In genomic region chr19:31946491-31946890, GRCh38 we compare ENCODE assay signal across 24 cellular contexts.
"Had no signal": no experiment of that assay in that cellular context is flagged by ENCODE, and none has a peak within 500 bp of the region (broad histone marks: within the 10 kb centered on the region; RNA-seq: fewer than 3 reads in every experiment).

No MANE protein-coding gene starts in this region.

- H3K27me3 ChIP-seq: esophagus muscularis mucosa, neutrophil, uterus had no signal

- H3K4me1 ChIP-seq: lower lobe of right lung, pancreas, psoas muscle, uterus had no signal

- H3K9me3 ChIP-seq: esophagus muscularis mucosa, lower lobe of right lung, neutrophil, pancreas, psoas muscle, uterus had no signal

- ATAC-seq: activated T-cell treated with anti-CD3 and anti-CD28 coated beads, Interleukin-2, amount 50 U/mL, for 4 hours; effector memory CD8-positive, alpha-beta T cell; lower lobe of right lung; natural killer cell; pancreas; psoas muscle; right cardiac atrium; stimulated activated effector memory CD8-positive, alpha-beta T cell treated with anti-CD3 and anti-CD28 coated beads, Interleukin-12 subunit alpha, Interleukin-12 subunit beta, amount 100 ng/mL, for 72 hours; stimulated activated naive CD8-positive, alpha-beta T cell treated with anti-CD3 and anti-CD28 coated beads, Interleukin-15, amount 100 ng/mL, for 72 hours; WTC11 had no signal

- H3K36me3 ChIP-seq: esophagus muscularis mucosa, lower lobe of right lung, neutrophil, pancreas, uterus had no signal

- DNase-seq: activated CD8-positive, alpha-beta memory T cell treated with anti-CD3 and anti-CD28 coated beads for 24 hours; activated CD8-positive, alpha-beta memory T cell treated with anti-CD3 and anti-CD28 coated beads, Interleukin-2, amount 50 U/mL, for 4 hours; activated naive CD4-positive, alpha-beta T cell; activated naive CD8-positive, alpha-beta T cell treated with anti-CD3 and anti-CD28 coated beads for 36 hours; activated T-cell treated with anti-CD3 and anti-CD28 coated beads, Interleukin-2, amount 50 U/mL, for 4 hours; dorsolateral prefrontal cortex; effector memory CD8-positive, alpha-beta T cell; glutamatergic neuron; hypothalamus; lower lobe of right lung; natural killer cell; pancreas; psoas muscle; stimulated activated CD4-positive, alpha-beta T cell treated with anti-CD3 and anti-CD28 coated beads, Interleukin-1b, Interleukin-23, amount 100 ng/mL, for 48 hours; stimulated activated naive CD8-positive, alpha-beta T cell treated with anti-CD3 and anti-CD28 coated beads, Interleukin-15, amount 100 ng/mL, for 72 hours; T-helper 9 cell; trophoblast cell; uterus had no signal

- H3K27ac ChIP-seq: dorsolateral prefrontal cortex, esophagus muscularis mucosa, lower lobe of right lung, neutrophil, pancreas, psoas muscle, skin epidermis, uterus had no signal

- H3K4me3 ChIP-seq: dorsolateral prefrontal cortex, esophagus muscularis mucosa, lower lobe of right lung, pancreas, psoas muscle, skin epidermis, uterus had no signal
